Comparison of ENCODE assay signal across 14 cellular contexts in the genomic region with DNA sequence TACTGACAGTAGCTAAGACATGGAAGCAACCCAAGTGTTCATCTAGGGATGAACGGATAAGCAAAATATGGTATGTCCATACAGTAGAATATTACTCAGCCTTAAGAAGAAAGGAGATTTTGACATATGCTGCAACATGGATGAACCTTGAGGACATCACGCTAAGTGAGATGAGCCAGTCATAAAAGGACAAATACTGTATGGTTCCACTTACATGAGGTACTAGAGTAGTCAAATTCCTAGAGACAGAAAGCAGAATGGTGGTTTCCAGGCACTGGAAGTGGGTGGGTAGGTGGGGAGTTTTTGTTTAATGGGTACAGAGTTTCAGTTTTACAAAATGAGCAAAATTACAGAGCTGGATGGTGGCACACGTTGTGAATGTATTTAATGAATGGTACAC. TPM values are rescaled to one million over a fixed set of nuclear protein-coding genes. Genes with fewer than 3 reads are reported as not detected.
DNase-seq lines count a peak whose midpoint lies in the region; ATAC-seq and TF ChIP-seq lines count a peak whose summit lies in the region.
"Had no signal": no experiment of that assay in that cellular context is flagged by ENCODE, and none has a peak within 500 bp of the region (broad histone marks: within the 10 kb centered on the region; RNA-seq: fewer than 3 reads in every experiment).

No MANE protein-coding gene starts in this region.

- TF ChIP-seq CTCF in neural progenitor cell (IDR thresholded peaks at IDR 0.05), result no peak

- H3K27me3 ChIP-seq in neural progenitor cell, result peaks cover 5% of the 10 kb centered on the region

- H3K9me3 Mint-ChIP-seq in activated T-cell treated with anti-CD3 and anti-CD28 coated beads, Interleukin-2, amount 50 U/mL, for 4 hours, result no peaks in the 10 kb centered on the region
- H3K9me3 Mint-ChIP-seq in stimulated activated naive CD8-positive, alpha-beta T cell treated with anti-CD3 and anti-CD28 coated beads, Interleukin-15, amount 100 ng/mL, for 72 hours, result peaks cover 0 to 12% of the 10 kb centered on the region in 2 donors
- H3K9me3 Mint-ChIP-seq in neural progenitor cell, result peaks cover 5% of the 10 kb centered on the region
- H3K9me3 Mint-ChIP-seq: CD4-positive, alpha-beta T cell had no signal

- H2AFZ ChIP-seq in neural progenitor cell (replicated peaks), result no peak overlapping the region
- H2AFZ ChIP-seq: GM23248 had no signal

- no peaks in the 10 kb centered on the region for H3K79me2 ChIP-seq in neural progenitor cell (ENCODE audit: low read depth)

- no peaks in the 10 kb centered on the region for H3K36me3 Mint-ChIP-seq in activated T-cell treated with anti-CD3 and anti-CD28 coated beads, Interleukin-2, amount 50 U/mL, for 4 hours (ENCODE audit: insufficient read depth)
- H3K36me3 Mint-ChIP-seq in neural progenitor cell, result no peaks in the 10 kb centered on the region

- H3K9ac ChIP-seq in neural progenitor cell, result no peak overlapping the region
- H3K9ac ChIP-seq: GM23248 had no signal

- no peak overlapping the region for H3K27ac Mint-ChIP-seq in stimulated activated naive CD8-positive, alpha-beta T cell treated with anti-CD3 and anti-CD28 coated beads, Interleukin-15, amount 100 ng/mL, for 72 hours
- no peak overlapping the region for H3K27ac Mint-ChIP-seq in neural progenitor cell
- H3K27ac Mint-ChIP-seq: CD4-positive, alpha-beta T cell had no signal

- no peaks in the 10 kb centered on the region for H3K36me3 ChIP-seq in neural progenitor cell
- H3K36me3 ChIP-seq: HAP-1 had no signal

- no peak overlapping the region for H3K4me3 Mint-ChIP-seq in activated T-cell treated with anti-CD3 and anti-CD28 coated beads, Interleukin-2, amount 50 U/mL, for 4 hours
- H3K4me3 Mint-ChIP-seq in stimulated activated naive CD8-positive, alpha-beta T cell treated with anti-CD3 and anti-CD28 coated beads, Interleukin-15, amount 100 ng/mL, for 72 hours, result no peak overlapping the region
- no peak overlapping the region for H3K4me3 Mint-ChIP-seq in neural progenitor cell
- H3K4me3 Mint-ChIP-seq: CD4-positive, alpha-beta T cell had no signal

- H4K20me1 ChIP-seq in neural progenitor cell (ENCODE audit: low read depth), result no peaks in the 10 kb centered on the region

- peaks cover 24% of the 10 kb centered on the region for H3K4me1 ChIP-seq in neural progenitor cell
- H3K4me1 ChIP-seq: Caco-2, HAP-1 had no signal

- peak; percentile 31 to 37 for ATAC-seq in activated T-cell treated with anti-CD3 and anti-CD28 coated beads, Interleukin-2, amount 50 U/mL, for 4 hours
- ATAC-seq in stimulated activated naive CD8-positive, alpha-beta T cell treated with anti-CD3 and anti-CD28 coated beads, Interleukin-15, Interleukin-2, amounts not matched to agents 100 U/mL and 50 U/mL, for 24 hours, result peak; percentile 40
- no peak for ATAC-seq in stimulated activated naive CD8-positive, alpha-beta T cell treated with anti-CD3 and anti-CD28 coated beads, Interleukin-15, amount 100 ng/mL, for 72 hours
- no peak for ATAC-seq in HG02840 (IDR thresholded peaks at IDR 0.05; ENCODE audit: low FRiP score, unreplicated experiment)

- H3K9me3 ChIP-seq in neural progenitor cell (ENCODE audit: low read depth), result no peaks in the 10 kb centered on the region
- H3K9me3 ChIP-seq: Caco-2, HAP-1 had no signal

- H3K4me1 Mint-ChIP-seq in activated T-cell treated with anti-CD3 and anti-CD28 coated beads, Interleukin-2, amount 50 U/mL, for 4 hours (ENCODE audit: low read depth), result peaks cover 2% of the 10 kb centered on the region
- no peaks in the 10 kb centered on the region for H3K4me1 Mint-ChIP-seq in stimulated activated naive CD8-positive, alpha-beta T cell treated with anti-CD3 and anti-CD28 coated beads, Interleukin-15, amount 100 ng/mL, for 72 hours
- peaks cover 22% of the 10 kb centered on the region for H3K4me1 Mint-ChIP-seq in neural progenitor cell

- H3K27me3 Mint-ChIP-seq in activated T-cell treated with anti-CD3 and anti-CD28 coated beads, Interleukin-2, amount 50 U/mL, for 4 hours (ENCODE audit: low read depth), result peaks cover 11% of the 10 kb centered on the region
- H3K27me3 Mint-ChIP-seq in stimulated activated naive CD8-positive, alpha-beta T cell treated with anti-CD3 and anti-CD28 coated beads, Interleukin-15, amount 100 ng/mL, for 72 hours, result peaks cover 82% of the 10 kb centered on the region
- peaks cover 12% of the 10 kb centered on the region for H3K27me3 Mint-ChIP-seq in neural progenitor cell (ENCODE audit: insufficient read depth, low read depth)

- no peak overlapping the region for H3K27ac ChIP-seq in neural progenitor cell
- H3K27ac ChIP-seq: C4-2B, GM23248 had no signal

- peak overlapping the region; percentile 69 for H3K4me2 ChIP-seq in neural progenitor cell

- no peak overlapping the region for H3K4me3 ChIP-seq in neural progenitor cell
- H3K4me3 ChIP-seq: GM23248, HAP-1 had no signal

- DNase-seq in activated T-cell treated with anti-CD3 and anti-CD28 coated beads, Interleukin-2, amount 50 U/mL, for 4 hours, result no peak
- DNase-seq in activated T-cell treated with anti-CD3 and anti-CD28 coated beads for 4 hours (no peak), neural progenitor cell (ENCODE audit: low spot score) (no peak), NCI-H128 (lab: John Stamatoyannopoulos, UW; ENCODE audit: unreplicated experiment) (no peak)
- DNase-seq in stimulated activated naive CD8-positive, alpha-beta T cell treated with anti-CD3 and anti-CD28 coated beads, Interleukin-15, Interleukin-2, amounts not matched to agents 100 U/mL and 50 U/mL, for 24 hours, result no peak
- no peak for DNase-seq in stimulated activated naive CD8-positive, alpha-beta T cell treated with anti-CD3 and anti-CD28 coated beads, Interleukin-15, amount 100 ng/mL, for 72 hours
- DNase-seq: AML-193; Caco-2; CD4-positive, alpha-beta T cell had no signal

- H3F3A ChIP-seq in neural progenitor cell (ENCODE audit: low read depth), result peaks cover 11% of the 10 kb centered on the region

RNA-seq across cellular contexts. Expression of a gene that starts 18.1 kb away (rescaled TPM):
- under 1 TPM in 2 of 3 donors, not detected in 1; 0.08 to 0.25 TPM for total RNA-seq in activated T-cell treated with anti-CD3 and anti-CD28 coated beads, Interleukin-2, amount 50 U/mL, for 4 hours
- 0.53 TPM in 1 of 2 replicates, not detected in the other for total RNA-seq in neural progenitor cell (ENCODE audit: low replicate concordance)
- total RNA-seq: Caco-2; CD4-positive, alpha-beta T cell; GM23248; HT-29 had no signal

Comparison
In these comparisons a context has a peak if more than half of its experiments do, and no peak if none do; other contexts are left out.
1. ATAC-seq: peak in activated T-cell treated with anti-CD3 and anti-CD28 coated beads, Interleukin-2, amount 50 U/mL, for 4 hours (2 of 2) and stimulated activated naive CD8-positive, alpha-beta T cell treated with anti-CD3 and anti-CD28 coated beads, Interleukin-15, Interleukin-2, amounts not matched to agents 100 U/mL and 50 U/mL, for 24 hours (single experiment); none in stimulated activated naive CD8-positive, alpha-beta T cell treated with anti-CD3 and anti-CD28 coated beads, Interleukin-15, amount 100 ng/mL, for 72 hours (single experiment) and HG02840 (single experiment).